8 cellular contexts compared by ENCODE assay signal in genomic region chr22:48600171-48600570, GRCh38.
"Had no signal": no experiment of that assay in that cellular context is flagged by ENCODE, and none has a peak within 500 bp of the region (broad histone marks: within the 10 kb centered on the region; RNA-seq: fewer than 3 reads in every experiment).

No MANE protein-coding gene starts in this region.

- H3K4me3 ChIP-seq: GM12878 had no signal

- DNase-seq: GDM1, GF-D8 had no signal

- FAIRE-seq: G401.6, GM12878, GM12891, GM12892, GM18507, GM19239 had no signal
